13 cellular contexts compared by ENCODE assay signal in the genomic region with DNA sequence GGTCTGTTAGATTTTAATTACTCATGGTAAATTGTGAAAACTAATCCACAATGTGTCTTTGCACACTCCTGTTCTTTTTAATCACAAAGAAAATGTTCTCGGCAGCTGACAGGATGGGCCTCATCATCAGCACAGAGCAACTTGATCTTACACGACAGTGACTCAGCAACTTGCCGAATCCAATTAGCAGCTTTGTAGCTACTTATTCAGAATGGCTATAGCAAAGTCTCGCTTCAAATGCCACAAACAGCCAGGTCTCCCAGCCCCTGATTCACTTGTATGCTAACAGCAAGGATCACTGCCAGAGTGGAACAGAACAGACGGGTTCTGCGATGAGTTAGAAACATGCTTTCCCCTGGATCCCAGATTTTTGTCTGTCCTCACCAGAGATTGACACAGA.
DNase-seq lines count a peak whose midpoint lies in the region; ATAC-seq and TF ChIP-seq lines count a peak whose summit lies in the region.
"Had no signal": no experiment of that assay in that cellular context is flagged by ENCODE, and none has a peak within 500 bp of the region (broad histone marks: within the 10 kb centered on the region; RNA-seq: fewer than 3 reads in every experiment).

No MANE protein-coding gene starts in this region.

- H3K36me3 ChIP-seq in BE2C (no peaks in the 10 kb centered on the region), thyroid gland (no peaks in the 10 kb centered on the region)
- H3K36me3 ChIP-seq: pancreas had no signal

- no peak for TF ChIP-seq CTCF in BE2C (IDR thresholded peaks at IDR 0.05; ENCODE audit: low read depth, low read length)
- no peak for TF ChIP-seq CTCF in chondrocyte (IDR thresholded peaks at IDR 0.05)
- TF ChIP-seq CTCF in CD4-positive, alpha-beta T cell (IDR thresholded peaks at IDR 0.05), result no peak
- no peak for TF ChIP-seq CTCF in thyroid gland (IDR thresholded peaks at IDR 0.05)

- no peaks in the 10 kb centered on the region for H3K27me3 Mint-ChIP-seq in chondrocyte (ENCODE audit: low read depth)
- no peaks in the 10 kb centered on the region for H3K27me3 Mint-ChIP-seq in CD4-positive, alpha-beta T cell

- intact Hi-C loops in CD4-positive, alpha-beta T cell (cut with DNase I, micrococcal nuclease), result no loop called here
- intact Hi-C loops in thyroid gland (cut with DNase I), result no loop called here

- no peak overlapping the region for H3K4me3 ChIP-seq in BE2C (ENCODE audit: low read depth, low read length)
- no peak overlapping the region for H3K4me3 ChIP-seq in thyroid gland (replicated peaks in 1 of 3)
- H3K4me3 ChIP-seq: pancreas, stomach had no signal

- H3K27me3 ChIP-seq in BE2C (no peaks in the 10 kb centered on the region), thyroid gland (no peaks in the 10 kb centered on the region)
- H3K27me3 ChIP-seq in CD4-positive, alpha-beta T cell (ENCODE audit: control insufficient read depth, insufficient read depth, low read length), result no peaks in the 10 kb centered on the region
- H3K27me3 ChIP-seq: pancreas, stomach had no signal

- H3K9me3 ChIP-seq in BE2C (0 out of 2 replicates have a peak, but pooled peaks cover 2% of the 10 kb centered on the region), thyroid gland (no peaks in the 10 kb centered on the region)
- H3K9me3 ChIP-seq in CD4-positive, alpha-beta T cell (ENCODE audit: control insufficient read depth, low read length), result peaks cover 17% of the 10 kb centered on the region
- H3K9me3 ChIP-seq: pancreas had no signal

- CTCF ChIA-PET in CD4-positive, alpha-beta T cell (lab: Charles Lee), result no interaction called here

- no peak for TF ChIP-seq POLR2A in thyroid gland (IDR thresholded peaks at IDR 0.05)

- POLR2A ChIA-PET in CD4-positive, alpha-beta T cell (lab: Charles Lee), result no interaction called here

- 75 to 77% methylated on average over 6 of the region's 6 CpGs for WGBS in thyroid gland, 2 donors

- peaks cover 20% of the 10 kb centered on the region for H3K4me1 Mint-ChIP-seq in chondrocyte (ENCODE audit: low read depth)
- H3K4me1 Mint-ChIP-seq in CD4-positive, alpha-beta T cell (ENCODE audit: low read depth), result no peaks in the 10 kb centered on the region

- H3K4me3 Mint-ChIP-seq in chondrocyte (ENCODE audit: unreplicated experiment), result peak overlapping the region; percentile 10
- H3K4me3 Mint-ChIP-seq in CD4-positive, alpha-beta T cell, result no peak overlapping the region

- DNase-seq in BE2C, result peak; percentile 38
- peak; percentile 73 for DNase-seq in NCI-H1436 treated with DMSO at 0.1 percent for 48 hours (lab: John Stamatoyannopoulos, UW)
- DNase-seq in chondrocyte (ENCODE audit: low spot score), result no peak
- peak; percentile 54 for DNase-seq in kidney tubule cell (ENCODE audit: low spot score)
- no peak for DNase-seq in CD4-positive, alpha-beta T cell
- DNase-seq in thyroid gland, result no peak
- DNase-seq in activated T-cell treated with anti-CD3 and anti-CD28 coated beads for 4 hours, result no peak
- no peak for DNase-seq in NCI-H774 (lab: John Stamatoyannopoulos, UW)
- DNase-seq: activated CD4-positive, alpha-beta T cell treated with anti-CD3 and anti-CD28 coated beads for 1 hour; effector CD4-positive, alpha-beta T cell; GOT3; pancreas; stomach had no signal

- peaks cover 20% of the 10 kb centered on the region for H3K4me1 ChIP-seq in BE2C
- H3K4me1 ChIP-seq in thyroid gland, result no peaks in the 10 kb centered on the region
- H3K4me1 ChIP-seq: pancreas, stomach had no signal

- peaks cover 28% of the 10 kb centered on the region for H3K9me3 Mint-ChIP-seq in chondrocyte (ENCODE audit: low read depth)
- H3K9me3 Mint-ChIP-seq in CD4-positive, alpha-beta T cell, result peaks cover 16% of the 10 kb centered on the region

- peak overlapping the region; percentile 80 for H3K27ac Mint-ChIP-seq in chondrocyte (ENCODE audit: unreplicated experiment)
- no peak overlapping the region for H3K27ac Mint-ChIP-seq in CD4-positive, alpha-beta T cell

- no peak for ATAC-seq in CD4-positive, alpha-beta T cell (ENCODE audit: poor library complexity)
- ATAC-seq: pancreas had no signal

- H3K27ac ChIP-seq in CD4-positive, alpha-beta T cell (ENCODE audit: low read depth, low read length), result no peak overlapping the region
- no peak overlapping the region for H3K27ac ChIP-seq in thyroid gland
- H3K27ac ChIP-seq: pancreas, stomach had no signal

- H3K36me3 Mint-ChIP-seq in chondrocyte (ENCODE audit: low read depth), result peaks cover 8% of the 10 kb centered on the region
- H3K36me3 Mint-ChIP-seq in CD4-positive, alpha-beta T cell (ENCODE audit: low read depth), result peaks cover 83% of the 10 kb centered on the region

Comparison
In these comparisons a context has a peak if more than half of its experiments do, and no peak if none do; other contexts are left out.
1. DNase-seq: peak in BE2C (single experiment), NCI-H1436 treated with DMSO at 0.1 percent for 48 hours (single experiment) and kidney tubule cell (single experiment); none in chondrocyte (single experiment), CD4-positive, alpha-beta T cell (0 of 10), thyroid gland (0 of 2), activated T-cell treated with anti-CD3 and anti-CD28 coated beads for 4 hours (single experiment) and NCI-H774 (single experiment).